Comparison of ENCODE assay signal across 23 cellular contexts in the genomic region with DNA sequence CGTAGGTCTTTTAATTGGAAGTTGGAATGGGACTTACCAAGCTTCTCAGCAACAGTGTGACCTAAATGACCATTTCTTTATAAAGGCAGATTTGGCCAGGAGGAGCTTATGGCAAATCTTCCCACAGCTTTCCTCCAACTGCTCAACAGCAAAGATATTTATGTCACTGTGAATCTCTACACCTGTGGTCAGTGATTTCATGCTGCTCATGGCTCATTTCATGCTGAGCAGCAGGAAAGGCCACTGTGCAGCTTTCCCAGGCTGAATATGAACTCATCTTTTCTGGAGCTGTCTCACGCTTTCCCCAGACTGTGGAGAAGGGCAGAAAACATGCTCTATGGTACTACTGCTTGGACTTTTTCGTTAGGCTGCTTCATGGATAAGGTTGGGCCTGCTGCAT. TPM values are rescaled to one million over a fixed set of nuclear protein-coding genes. Genes with fewer than 3 reads are reported as not detected.
"Had no signal": no experiment of that assay in that cellular context is flagged by ENCODE, and none has a peak within 500 bp of the region (broad histone marks: within the 10 kb centered on the region; RNA-seq: fewer than 3 reads in every experiment).

No MANE protein-coding gene starts in this region.

- H3K9me3 ChIP-seq: adrenal gland, esophagus muscularis mucosa, suprapubic skin, transverse colon, vagina had no signal

- ATAC-seq: activated naive CD4-positive, alpha-beta T cell treated with anti-CD3 and anti-CD28 coated beads, Interleukin-2, amount 50 U/mL, for 72 hours; left cardiac atrium; natural killer cell; stimulated activated naive CD8-positive, alpha-beta T cell treated with anti-CD3 and anti-CD28 coated beads, Interleukin-15, Interleukin-2, amounts not matched to agents 100 U/mL and 50 U/mL, for 24 hours had no signal

- H3K4me1 Mint-ChIP-seq: activated B cell treated with CpG ODN at 0.5 μM for 24 hours; central memory CD8-positive, alpha-beta T cell; natural killer cell had no signal

- H3K36me3 Mint-ChIP-seq: activated CD4-positive, alpha-beta memory T cell treated with anti-CD3 and anti-CD28 coated beads for 36 hours; activated naive CD4-positive, alpha-beta T cell treated with anti-CD3 and anti-CD28 coated beads, Interleukin-2, amount 50 U/mL, for 72 hours; brain; natural killer cell had no signal

- H3K27ac ChIP-seq: adrenal gland, esophagus muscularis mucosa, suprapubic skin, transverse colon, vagina had no signal

- H3K4me3 ChIP-seq: adrenal gland, esophagus muscularis mucosa, suprapubic skin, transverse colon, vagina had no signal

- H3K9me3 Mint-ChIP-seq: activated B cell treated with CpG ODN at 0.5 μM for 24 hours; activated CD4-positive, alpha-beta memory T cell treated with anti-CD3 and anti-CD28 coated beads for 36 hours; activated naive CD4-positive, alpha-beta T cell treated with anti-CD3 and anti-CD28 coated beads, Interleukin-2, amount 50 U/mL, for 72 hours; activated T-helper 1 cell treated with anti-CD3 and anti-CD28 coated beads, Interleukin-12 subunit alpha, Interleukin-12 subunit beta, Interleukin-2, Interleukin-4 antibody, amounts not matched to agents 30 ng/mL and 10 ng/mL and 1 ng/mL, durations not matched to agents 14 hours and 24 hours and 36 hours; brain; central memory CD8-positive, alpha-beta T cell; dendritic cell treated with granulocyte-macrophage colony-stimulating factor and Interleukin-4, amounts not matched to agents 40 ng/mL and 50 ng/mL, for 4 days; natural killer cell had no signal

- H3K36me3 ChIP-seq: adrenal gland, esophagus muscularis mucosa, suprapubic skin, transverse colon, vagina had no signal

- H3K27ac Mint-ChIP-seq: activated B cell treated with CpG ODN at 0.5 μM for 24 hours; activated CD4-positive, alpha-beta memory T cell treated with anti-CD3 and anti-CD28 coated beads for 36 hours; activated naive CD4-positive, alpha-beta T cell treated with anti-CD3 and anti-CD28 coated beads, Interleukin-2, amount 50 U/mL, for 72 hours; activated T-helper 1 cell treated with anti-CD3 and anti-CD28 coated beads, Interleukin-12 subunit alpha, Interleukin-12 subunit beta, Interleukin-2, Interleukin-4 antibody, amounts not matched to agents 30 ng/mL and 10 ng/mL and 1 ng/mL, durations not matched to agents 14 hours and 24 hours and 36 hours; brain; dendritic cell treated with granulocyte-macrophage colony-stimulating factor and Interleukin-4, amounts not matched to agents 40 ng/mL and 50 ng/mL, for 4 days; natural killer cell had no signal

- DNase-seq: activated B cell treated with CpG ODN at 0.5 μM for 24 hours; activated CD4-positive, alpha-beta memory T cell treated with anti-CD3 and anti-CD28 coated beads for 36 hours; activated CD4-positive, alpha-beta T cell treated with anti-CD3 and anti-CD28 coated beads for 4 hours; activated gamma-delta T cell treated with Interleukin-2 at 50 U/mL for 16 hours; activated T-cell treated with anti-CD3 and anti-CD28 coated beads for 4 hours; adrenal gland; effector CD8-positive, alpha-beta T cell; left cardiac atrium; mesenchymal stem cell; natural killer cell; posterior cingulate gyrus; stimulated activated naive CD8-positive, alpha-beta T cell treated with anti-CD3 and anti-CD28 coated beads, Interleukin-15, Interleukin-2, amounts not matched to agents 100 U/mL and 50 U/mL, for 24 hours; T-helper 1 cell; T-helper 9 cell; transverse colon had no signal

- H3K27me3 ChIP-seq: adrenal gland, esophagus muscularis mucosa, suprapubic skin, transverse colon, vagina had no signal

- H3K4me3 Mint-ChIP-seq: activated B cell treated with CpG ODN at 0.5 μM for 24 hours; activated CD4-positive, alpha-beta memory T cell treated with anti-CD3 and anti-CD28 coated beads for 36 hours; activated T-helper 1 cell treated with anti-CD3 and anti-CD28 coated beads, Interleukin-12 subunit alpha, Interleukin-12 subunit beta, Interleukin-2, Interleukin-4 antibody, amounts not matched to agents 30 ng/mL and 10 ng/mL and 1 ng/mL, durations not matched to agents 14 hours and 24 hours and 36 hours; brain; central memory CD8-positive, alpha-beta T cell; dendritic cell treated with granulocyte-macrophage colony-stimulating factor and Interleukin-4, amounts not matched to agents 40 ng/mL and 50 ng/mL, for 4 days; natural killer cell had no signal

- H3K27me3 Mint-ChIP-seq: brain; central memory CD8-positive, alpha-beta T cell had no signal

- H3K4me1 ChIP-seq: adrenal gland, esophagus muscularis mucosa, suprapubic skin, transverse colon, vagina had no signal

RNA-seq across cellular contexts. Expression of gene CALCR, which starts 29.8 kb away (rescaled TPM):
- total RNA-seq: activated B cell treated with CpG ODN at 0.5 μM for 24 hours; activated CD4-positive, alpha-beta memory T cell treated with anti-CD3 and anti-CD28 coated beads for 36 hours; activated naive CD4-positive, alpha-beta T cell treated with anti-CD3 and anti-CD28 coated beads, Interleukin-2, amount 50 U/mL, for 72 hours; activated T-helper 1 cell treated with anti-CD3 and anti-CD28 coated beads, Interleukin-12 subunit alpha, Interleukin-12 subunit beta, Interleukin-2, Interleukin-4 antibody, amounts not matched to agents 30 ng/mL and 10 ng/mL and 1 ng/mL, durations not matched to agents 14 hours and 24 hours and 36 hours; natural killer cell; suprapubic skin; transverse colon; vagina had no signal
